In genomic region chr12:115990241-115990640, GRCh38 we compare ENCODE assay signal across 20 cellular contexts.
A peak's percentile ranks its signal among the peaks of the same experiment; 100 is the strongest.
DNase-seq lines count a peak whose midpoint lies in the region; ATAC-seq lines count a peak whose summit lies in the region.
"Had no signal": no experiment of that assay in that cellular context is flagged by ENCODE, and none has a peak within 500 bp of the region (broad histone marks: within the 10 kb centered on the region; RNA-seq: fewer than 3 reads in every experiment).

No MANE protein-coding gene starts in this region.

- ATAC-seq in T-helper 17 cell (no peak), memory B cell (ENCODE audit: low read depth) (no peak), HG02588 (IDR thresholded peaks at IDR 0.05; ENCODE audit: unreplicated experiment) (no peak), GM21576 (IDR thresholded peaks at IDR 0.05; ENCODE audit: unreplicated experiment) (no peak)
- no peak for ATAC-seq in stimulated activated effector memory CD8-positive, alpha-beta T cell treated with anti-CD3 and anti-CD28 coated beads, Interleukin-12 subunit alpha, Interleukin-12 subunit beta, amount 100 ng/mL, for 72 hours
- ATAC-seq: CD8-positive, alpha-beta T cell; GM12878; HCT116; HepG2 had no signal

- H3K27me3 Mint-ChIP-seq in activated naive CD4-positive, alpha-beta T cell treated with anti-CD3 and anti-CD28 coated beads, Interleukin-2, amount 50 U/mL, for 24 hours: no peaks in the 10 kb centered on the region
- H3K27me3 Mint-ChIP-seq in T-helper 17 cell: no peaks in the 10 kb centered on the region
- no peaks in the 10 kb centered on the region for H3K27me3 Mint-ChIP-seq in memory B cell
- H3K27me3 Mint-ChIP-seq: B cell had no signal

- peaks cover 16% of the 10 kb centered on the region for H3K36me3 Mint-ChIP-seq in activated naive CD4-positive, alpha-beta T cell treated with anti-CD3 and anti-CD28 coated beads, Interleukin-2, amount 50 U/mL, for 24 hours
- H3K36me3 Mint-ChIP-seq in T-helper 17 cell (ENCODE audit: low read depth) (peaks cover 13% of the 10 kb centered on the region), memory B cell (peaks cover 31% of the 10 kb centered on the region)
- peaks cover 64% of the 10 kb centered on the region for H3K36me3 Mint-ChIP-seq in stimulated activated effector memory CD8-positive, alpha-beta T cell treated with anti-CD3 and anti-CD28 coated beads, Interleukin-12 subunit alpha, Interleukin-12 subunit beta, amount 100 ng/mL, for 72 hours

- no peaks in the 10 kb centered on the region for H3K9me3 Mint-ChIP-seq in activated naive CD4-positive, alpha-beta T cell treated with anti-CD3 and anti-CD28 coated beads, Interleukin-2, amount 50 U/mL, for 24 hours
- no peaks in the 10 kb centered on the region for H3K9me3 Mint-ChIP-seq in memory B cell
- H3K9me3 Mint-ChIP-seq in stimulated activated effector memory CD8-positive, alpha-beta T cell treated with anti-CD3 and anti-CD28 coated beads, Interleukin-12 subunit alpha, Interleukin-12 subunit beta, amount 100 ng/mL, for 72 hours: no peaks in the 10 kb centered on the region
- H3K9me3 Mint-ChIP-seq: CD8-positive, alpha-beta T cell; HFFc6 had no signal

- H3K4me1 Mint-ChIP-seq in activated naive CD4-positive, alpha-beta T cell treated with anti-CD3 and anti-CD28 coated beads, Interleukin-2, amount 50 U/mL, for 24 hours: peaks cover 30% of the 10 kb centered on the region
- H3K4me1 Mint-ChIP-seq in T-helper 17 cell (peaks cover 31% of the 10 kb centered on the region), memory B cell (peaks cover 23% of the 10 kb centered on the region)
- peaks cover 21% of the 10 kb centered on the region for H3K4me1 Mint-ChIP-seq in stimulated activated effector memory CD8-positive, alpha-beta T cell treated with anti-CD3 and anti-CD28 coated beads, Interleukin-12 subunit alpha, Interleukin-12 subunit beta, amount 100 ng/mL, for 72 hours

- no peak for DNase-seq in activated naive CD4-positive, alpha-beta T cell (lab: John Stamatoyannopoulos, UW)
- DNase-seq in T-helper 17 cell (no peak), memory B cell (ENCODE audit: low spot score in 2 of 2) (no peak), MV-4-11 (lab: John Stamatoyannopoulos, UW) (no peak)
- DNase-seq in stimulated activated effector memory CD8-positive, alpha-beta T cell treated with anti-CD3 and anti-CD28 coated beads, Interleukin-12 subunit alpha, Interleukin-12 subunit beta, amount 100 ng/mL, for 72 hours (ENCODE audit: low spot score in 2 of 2): no peak
- DNase-seq: Calu3; CD8-positive, alpha-beta T cell; DMS79 treated with DMSO at 0.1 percent for 48 hours; EL; GOT3; H7; HFFc6 had no signal

- H3K4me3 Mint-ChIP-seq in activated naive CD4-positive, alpha-beta T cell treated with anti-CD3 and anti-CD28 coated beads, Interleukin-2, amount 50 U/mL, for 24 hours: no peak overlapping the region
- H3K4me3 Mint-ChIP-seq in T-helper 17 cell (no peak overlapping the region), memory B cell (no peak overlapping the region)
- H3K4me3 Mint-ChIP-seq in stimulated activated effector memory CD8-positive, alpha-beta T cell treated with anti-CD3 and anti-CD28 coated beads, Interleukin-12 subunit alpha, Interleukin-12 subunit beta, amount 100 ng/mL, for 72 hours: no peak overlapping the region
- H3K4me3 Mint-ChIP-seq: B cell; CD8-positive, alpha-beta T cell; HFFc6 had no signal

- peak overlapping the region; percentile 8 for H3K27ac Mint-ChIP-seq in activated naive CD4-positive, alpha-beta T cell treated with anti-CD3 and anti-CD28 coated beads, Interleukin-2, amount 50 U/mL, for 24 hours
- peak overlapping the region; percentile 92 for H3K27ac Mint-ChIP-seq in T-helper 17 cell
- H3K27ac Mint-ChIP-seq in memory B cell: peak overlapping the region; percentile 39
- H3K27ac Mint-ChIP-seq in stimulated activated effector memory CD8-positive, alpha-beta T cell treated with anti-CD3 and anti-CD28 coated beads, Interleukin-12 subunit alpha, Interleukin-12 subunit beta, amount 100 ng/mL, for 72 hours: peak overlapping the region; percentile 7
- H3K27ac Mint-ChIP-seq: B cell had no signal

- no peaks in the 10 kb centered on the region for H3K9me3 ChIP-seq in T-helper 17 cell (ENCODE audit: control insufficient read depth, low read length, poor library complexity, severe bottlenecking)
- H3K9me3 ChIP-seq: BLaER1 treated with 17β-estradiol and CSF1 and Interleukin-3, amounts not matched to agents 10 nM and 100 nM had no signal

Comparison
In these comparisons a context has a peak if more than half of its experiments do, and no peak if none do; other contexts are left out.
1. H3K27ac Mint-ChIP-seq: peak in every context shown above with its lines; median percentile 92 in T-helper 17 cell; 39 in memory B cell; 8 in activated naive CD4-positive, alpha-beta T cell treated with anti-CD3 and anti-CD28 coated beads, Interleukin-2, amount 50 U/mL, for 24 hours; 7 in stimulated activated effector memory CD8-positive, alpha-beta T cell treated with anti-CD3 and anti-CD28 coated beads, Interleukin-12 subunit alpha, Interleukin-12 subunit beta, amount 100 ng/mL, for 72 hours.